11 cellular contexts compared by ENCODE assay signal in genomic region chr12:50017047-50017446, GRCh38. TPM values are rescaled to one million over a fixed set of nuclear protein-coding genes. Genes with fewer than 3 reads are reported as not detected.
A peak's percentile ranks its signal among the peaks of the same experiment; 100 is the strongest.
DNase-seq lines count a peak whose midpoint lies in the region; ATAC-seq lines count a peak whose summit lies in the region.
"Had no signal": no experiment of that assay in that cellular context is flagged by ENCODE, and none has a peak within 500 bp of the region (broad histone marks: within the 10 kb centered on the region; RNA-seq: fewer than 3 reads in every experiment).

No MANE protein-coding gene starts in this region.

- ATAC-seq in left ventricle myocardium superior: peak; percentile 80
- no peak for ATAC-seq in HG03378 (IDR thresholded peaks at IDR 0.05; ENCODE audit: unreplicated experiment)
- ATAC-seq in GM19455 (IDR thresholded peaks at IDR 0.05; ENCODE audit: unreplicated experiment): no peak
- ATAC-seq: stimulated activated naive CD8-positive, alpha-beta T cell treated with anti-CD3 and anti-CD28 coated beads, Interleukin-15, amount 100 ng/mL, for 72 hours had no signal

- intact Hi-C loops in left ventricle myocardium superior (cut with micrococcal nuclease): no loop called here

- peak; percentile 88 for DNase-seq in EH (ENCODE audit: low read depth)
- peak; percentile 89 for DNase-seq in astrocyte of the hippocampus (ENCODE audit: low read depth, low spot score)
- no peak for DNase-seq in left ventricle myocardium superior
- peak; percentile 73 for DNase-seq in renal cortical epithelial cell (ENCODE audit: low read depth)
- DNase-seq in retina: no peak
- no peak for DNase-seq in NCI-H1436 (lab: John Stamatoyannopoulos, UW)
- DNase-seq: NCI-H510A treated with DMSO at 0.1 percent for 48 hours; stimulated activated naive CD8-positive, alpha-beta T cell treated with anti-CD3 and anti-CD28 coated beads, Interleukin-15, amount 100 ng/mL, for 72 hours had no signal

RNA-seq across cellular contexts. Expression of gene RACGAP1, which starts 8.2 kb away (rescaled TPM):
- total RNA-seq in left ventricle myocardium superior: 3.4 TPM
- 20.7 and 48.6 TPM in 2 replicates for total RNA-seq in renal cortical epithelial cell

RNA-seq across cellular contexts. Expression of gene ASIC1, which starts 40.3 kb away (rescaled TPM):
- total RNA-seq in left ventricle myocardium superior: 0.99 TPM
- 0.30 TPM in 1 of 2 replicates, not detected in the other for total RNA-seq in renal cortical epithelial cell

RNA-seq across cellular contexts. Expression of gene AQP6, which starts 44.3 kb away (rescaled TPM):
- total RNA-seq in left ventricle myocardium superior (not detected), renal cortical epithelial cell (not detected in 2 replicates)
- total RNA-seq: mesenteric fat pad had no signal

RNA-seq across cellular contexts. Expression of gene AQP5, which starts 55.4 kb away (rescaled TPM):
- total RNA-seq in left ventricle myocardium superior (0.40 TPM), renal cortical epithelial cell (not detected in 2 replicates)
- total RNA-seq: mesenteric fat pad had no signal

Comparison
In these comparisons a context has a peak if more than half of its experiments do, and no peak if none do; other contexts are left out.
1. DNase-seq: peak in EH (single experiment), astrocyte of the hippocampus (single experiment) and renal cortical epithelial cell (single experiment); none in left ventricle myocardium superior (single experiment), retina (single experiment) and NCI-H1436 (single experiment).